Comparison of ENCODE assay signal across 11 cellular contexts in the genomic region with DNA sequence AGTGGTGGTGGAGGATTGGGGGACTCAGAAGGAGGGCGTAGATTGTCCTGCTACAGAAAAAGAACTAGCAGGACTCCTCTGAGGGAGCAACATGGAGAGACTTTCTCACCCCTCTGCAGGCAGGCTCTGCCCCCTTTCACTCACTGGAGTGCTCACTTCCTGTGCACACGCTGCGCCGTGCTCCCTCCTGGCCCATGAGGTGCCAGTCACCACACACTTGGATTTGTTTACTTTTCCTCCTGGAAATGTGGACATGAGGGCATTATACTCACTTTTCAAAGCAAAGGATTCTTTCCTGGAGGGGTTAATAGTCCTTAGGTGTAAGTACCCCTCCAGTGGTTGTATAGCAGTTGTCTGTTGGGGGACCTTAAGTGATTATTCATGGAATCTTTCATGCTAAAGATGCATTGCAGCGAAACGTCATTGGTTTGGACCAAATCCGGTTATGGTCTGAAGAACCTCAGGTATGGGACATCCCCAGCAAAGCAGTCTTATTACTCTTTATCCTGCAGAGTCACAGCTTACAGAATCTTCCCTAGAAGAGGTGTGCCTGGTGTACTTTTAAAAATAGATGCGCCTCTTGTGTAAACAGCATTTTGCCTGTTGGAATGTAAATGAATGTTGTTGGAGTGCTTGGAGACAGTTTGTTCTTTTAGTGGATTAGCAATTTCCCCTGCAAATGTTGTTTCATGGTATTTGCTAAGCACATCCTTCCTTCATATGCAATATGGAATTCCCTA.
DNase-seq lines count a peak whose midpoint lies in the region; ATAC-seq and TF ChIP-seq lines count a peak whose summit lies in the region.
"Had no signal": no experiment of that assay in that cellular context is flagged by ENCODE, and none has a peak within 500 bp of the region (broad histone marks: within the 10 kb centered on the region; RNA-seq: fewer than 3 reads in every experiment).

No MANE protein-coding gene starts in this region.

- in situ Hi-C loops in astrocyte of the spinal cord (cut with HindIII; ENCODE audit: low sequenced_read_pairs): no loop called here

- DNase-seq in HCT116 (ENCODE audit: low read depth, low spot score) (no peak), astrocyte of the spinal cord (ENCODE audit: low read depth, low spot score) (peak; percentile 41), kidney glomerular epithelial cell (lab: John Stamatoyannopoulos, UW) (peak; percentile 78), OCI-LY7 (ENCODE audit: low spot score) (no peak), aorta (no peak)
- DNase-seq: activated T-cell treated with anti-CD3 and anti-CD28 coated beads, Interleukin-2, amount 50 U/mL, for 48 hours; mesendoderm; NCI-H2081 had no signal

- POLR2A ChIA-PET in HCT116 (lab: Charles Lee): interaction anchor here (0.5 to 1.3 kb wide), 2 partner anchors 11 to 133 kb away, joined by 3 to 4 read pairs; no protein-coding TSS in a partner anchor
- POLR2A ChIA-PET in OCI-LY7 (lab: Charles Lee): no interaction called here

- RAD21 ChIA-PET in HCT116 (lab: Charles Lee; ENCODE audit: low non-redundant PET in 1 of 2, low total read pairs in 2 of 2, uncharacterized antibody in 2 of 2, unreplicated experiment in 2 of 2): no interaction called here

- H3K9me2 ChIP-seq in HCT116 (ENCODE audit: insufficient read depth): no peaks in the 10 kb centered on the region
- H3K9me2 ChIP-seq in OCI-LY7 (ENCODE audit: insufficient read depth, low read length): no peaks in the 10 kb centered on the region

- H4K20me1 ChIP-seq in HCT116 (ENCODE audit: insufficient read depth) (no peaks in the 10 kb centered on the region), OCI-LY7 (ENCODE audit: insufficient read depth, low read length) (no peaks in the 10 kb centered on the region)

- peak overlapping the region; percentile 9; the same call in 1 of the 2 replicates for H3K4me2 ChIP-seq in HCT116 (ENCODE audit: low read length)
- H3K4me2 ChIP-seq in OCI-LY7 (ENCODE audit: low read length): no peak overlapping the region

- TF ChIP-seq POLR2A in HCT116 (IDR thresholded peaks at IDR 0.05; ENCODE audit: borderline replicate concordance, extremely low read depth, insufficient read depth, insufficient read length): no peak

- no peak overlapping the region for H2AFZ ChIP-seq in HCT116 (ENCODE audit: low read depth, low read length, poor library complexity, severe bottlenecking)
- no peak overlapping the region for H2AFZ ChIP-seq in OCI-LY7 (ENCODE audit: low read length)

- no peak overlapping the region for H3K9ac ChIP-seq in HCT116 (ENCODE audit: low read length)
- H3K9ac ChIP-seq in stomach smooth muscle (ENCODE audit: low read length in 2 of 2): peak overlapping the region; percentile 14 to 78

- no peak overlapping the region for H3K4me3 ChIP-seq in HCT116 (replicated peaks in 1 of 2; ENCODE audit: low read depth in 1 of 2, low read length in 2 of 2)
- no peak overlapping the region for H3K4me3 ChIP-seq in astrocyte of the spinal cord (ENCODE audit: low read depth, low read length)
- H3K4me3 ChIP-seq in stomach smooth muscle (ENCODE audit: low read length in 2 of 2): no peak overlapping the region
- no peak overlapping the region for H3K4me3 ChIP-seq in OCI-LY7 (ENCODE audit: low read depth, low read length, poor library complexity, severe bottlenecking)
- H3K4me3 ChIP-seq in aorta (ENCODE audit: low read length in 2 of 2): no peak overlapping the region

- H3K79me2 ChIP-seq in HCT116 (ENCODE audit: insufficient read depth, low read length): no peaks in the 10 kb centered on the region
- H3K79me2 ChIP-seq in OCI-LY7 (ENCODE audit: insufficient read depth, low read depth, low read length): no peaks in the 10 kb centered on the region

- intact Hi-C loops in HCT116 (cut with micrococcal nuclease): loop anchor here (1.0 to 5.0 kb wide), 5 partner anchors 49 to 300 kb away; a partner anchor contains a TSS
- intact Hi-C loops in OCI-LY7 (cut with micrococcal nuclease; ENCODE audit: unreplicated experiment): no loop called here
- intact Hi-C loops in aorta (cut with DNase I): loop anchor here (5.0 to 10.0 kb wide), 6 partner anchors 72 to 605 kb away; a partner anchor contains a TSS

- WGBS in aorta, 2 donors: 88 to 92% methylated on average over 8 of the region's 8 CpGs

- H3K4me1 ChIP-seq in HCT116 (ENCODE audit: control insufficient read depth in 1 of 2, insufficient read depth in 2 of 2, low read length in 2 of 2) (peaks cover 73 to 93% of the 10 kb centered on the region in 2 experiments), stomach smooth muscle (ENCODE audit: control insufficient read depth, insufficient read depth, low read length) (peaks cover 72% of the 10 kb centered on the region), OCI-LY7 (ENCODE audit: insufficient read depth, low read length, poor library complexity, severe bottlenecking) (peaks cover 26% of the 10 kb centered on the region), aorta (ENCODE audit: control insufficient read depth in 1 of 2, insufficient read depth in 2 of 2, low read length in 2 of 2) (peaks cover 4 to 7% of the 10 kb centered on the region in 2 donors)

- H3K27ac ChIP-seq in HCT116 (ENCODE audit: low read depth, low read length) (peak overlapping the region; percentile 98), stomach smooth muscle (ENCODE audit: low read length) (peak overlapping the region; percentile 99), OCI-LY7 (ENCODE audit: low read depth, low read length, poor library complexity, severe bottlenecking) (no peak overlapping the region), aorta (ENCODE audit: low read depth in 1 of 2, low read length in 2 of 2) (no peak overlapping the region)

- CTCF ChIA-PET in HCT116 (lab: Charles Lee) (interaction anchor here (1.3 kb wide), 1 partner anchor 15 kb away, joined by 3 read pairs; no protein-coding TSS in a partner anchor), OCI-LY7 (lab: Charles Lee; ENCODE audit: unreplicated experiment) (no interaction called here)

- H3K27me3 ChIP-seq in HCT116 (ENCODE audit: insufficient read depth, low read length): no peaks in the 10 kb centered on the region
- no peaks in the 10 kb centered on the region for H3K27me3 ChIP-seq in stomach smooth muscle (ENCODE audit: control insufficient read depth in 1 of 2, insufficient read depth in 2 of 2, low read length in 2 of 2)
- H3K27me3 ChIP-seq in aorta (ENCODE audit: control insufficient read depth in 1 of 2, insufficient read depth in 2 of 2, low read length in 1 of 2): no peaks in the 10 kb centered on the region

- TF ChIP-seq RAD21 in HCT116 (IDR thresholded peaks at IDR 0.05; ENCODE audit: low read depth): no peak

- ATAC-seq in HCT116 (no peak), HG02938 (IDR thresholded peaks at IDR 0.05; ENCODE audit: unreplicated experiment) (no peak), GM19324 (IDR thresholded peaks at IDR 0.05; ENCODE audit: low FRiP score, unreplicated experiment) (no peak), aorta (ENCODE audit: low FRiP score) (no peak)

- TF ChIP-seq CTCF in HCT116 (IDR thresholded peaks at IDR 0.05 in 2 of 3, conservative IDR thresholded peaks at IDR 0.05 in 1 of 3; ENCODE audit: borderline replicate concordance in 1 of 3, insufficient read depth in 1 of 3, low read depth in 2 of 3, low read length in 2 of 3) (no peak), astrocyte of the spinal cord (IDR thresholded peaks at IDR 0.05; ENCODE audit: low read depth, low read length) (no peak), OCI-LY7 (conservative IDR thresholded peaks at IDR 0.05; ENCODE audit: low read length) (no peak)

- H3K36me3 ChIP-seq in HCT116 (ENCODE audit: control insufficient read depth in 1 of 2, insufficient read depth in 2 of 2, low read length in 2 of 2): no peaks in the 10 kb centered on the region
- no peaks in the 10 kb centered on the region for H3K36me3 ChIP-seq in stomach smooth muscle (ENCODE audit: control insufficient read depth in 2 of 2, insufficient read depth in 2 of 2, low read length in 2 of 2)
- no peaks in the 10 kb centered on the region for H3K36me3 ChIP-seq in OCI-LY7 (ENCODE audit: insufficient read depth, low read length)
- H3K36me3 ChIP-seq in aorta (ENCODE audit: control insufficient read depth in 1 of 2, insufficient read depth in 2 of 2, low read length in 1 of 2): no peaks in the 10 kb centered on the region

- no TSS peak for BruUV-seq in HCT116 (replicated peaks; lab: Mats Ljungman, UMichigan)
- no TSS peak for BruUV-seq in OCI-LY7 (replicated peaks; lab: Mats Ljungman, UMichigan)

- no peaks in the 10 kb centered on the region for H3K9me3 ChIP-seq in HCT116 (ENCODE audit: control insufficient read depth in 1 of 2, insufficient read depth in 1 of 2, low read depth in 1 of 2, low read length in 2 of 2)
- no peaks in the 10 kb centered on the region for H3K9me3 ChIP-seq in stomach smooth muscle (ENCODE audit: control insufficient read depth in 2 of 2, low read length in 2 of 2)
- H3K9me3 ChIP-seq in OCI-LY7 (ENCODE audit: low read length): no peaks in the 10 kb centered on the region
- no peaks in the 10 kb centered on the region for H3K9me3 ChIP-seq in aorta (ENCODE audit: control insufficient read depth, low read length)

TF ChIP-seq in HCT116, 20 proteins besides CTCF, POLR2A, EP300 and RAD21 (continues in another document):
- TF ChIP-seq ELF1 (IDR thresholded peaks at IDR 0.05; ENCODE audit: borderline replicate concordance, low read depth) (no peak), ZNF274 (IDR thresholded peaks at IDR 0.05; ENCODE audit: low read depth, low read length) (no peak), EZH2 (IDR thresholded peaks at IDR 0.05) (no peak), EGR1 (IDR thresholded peaks at IDR 0.05; ENCODE audit: low read depth) (no peak)
- TF ChIP-seq, protein P1, sequence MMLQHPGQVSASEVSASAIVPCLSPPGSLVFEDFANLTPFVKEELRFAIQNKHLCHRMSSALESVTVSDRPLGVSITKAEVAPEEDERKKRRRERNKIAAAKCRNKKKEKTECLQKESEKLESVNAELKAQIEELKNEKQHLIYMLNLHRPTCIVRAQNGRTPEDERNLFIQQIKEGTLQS (IDR thresholded peaks at IDR 0.05): no peak

Comparison
In these comparisons a context has a peak if more than half of its experiments do, and no peak if none do; other contexts are left out.
1. DNase-seq: peak in astrocyte of the spinal cord (single experiment) and kidney glomerular epithelial cell (single experiment); none in HCT116 (single experiment), OCI-LY7 (single experiment) and aorta (0 of 2).
2. H3K27ac ChIP-seq: peak in HCT116 (single experiment) and stomach smooth muscle (single experiment); none in OCI-LY7 (single experiment) and aorta (0 of 2).